9 cellular contexts compared by ENCODE assay signal in genomic region chr6:42010185-42010872, GRCh38.
DNase-seq lines count a peak whose midpoint lies in the region; ATAC-seq, FAIRE-seq and TF ChIP-seq lines count a peak whose summit lies in the region.
"Had no signal": no experiment of that assay in that cellular context is flagged by ENCODE, and none has a peak within 500 bp of the region (broad histone marks: within the 10 kb centered on the region; RNA-seq: fewer than 3 reads in every experiment).

No MANE protein-coding gene starts in this region.

- no peak overlapping the region for H2AFZ ChIP-seq in DND-41 (ENCODE audit: low read depth, low read length)

- H3K4me1 Mint-ChIP-seq in T-helper 1 cell treated with Interleukin-12 subunit alpha and Interleukin-12 subunit beta and Interleukin-4 antibody, amounts not matched to agents 30 μg/mL and 1 μg/mL, for 36 hours (ENCODE audit: low read depth): peaks cover 59% of the 10 kb centered on the region

- H3K79me2 ChIP-seq in DND-41 (ENCODE audit: insufficient read depth, low read length): peaks cover 78% of the 10 kb centered on the region

- ATAC-seq in DND-41 (ENCODE audit: insufficient read depth, low read depth) (peak; percentile 83), HG03460 (IDR thresholded peaks at IDR 0.05; ENCODE audit: unreplicated experiment) (peak; percentile 52)

- H4K20me1 ChIP-seq in DND-41 (ENCODE audit: insufficient read depth, low read length): no peaks in the 10 kb centered on the region

- H3K27me3 ChIP-seq in DND-41 (ENCODE audit: insufficient read depth, low read length, poor library complexity): no peaks in the 10 kb centered on the region

- H3K36me3 Mint-ChIP-seq in T-helper 1 cell treated with Interleukin-12 subunit alpha and Interleukin-12 subunit beta and Interleukin-4 antibody, amounts not matched to agents 30 μg/mL and 1 μg/mL, for 36 hours (ENCODE audit: low read depth): peaks cover 14% of the 10 kb centered on the region

- TF ChIP-seq CTCF in DND-41 (IDR thresholded peaks at IDR 0.05; ENCODE audit: borderline replicate concordance, extremely low read depth, low read length, poor library complexity, severe bottlenecking): peak; percentile 70

- H3K4me3 ChIP-seq in DND-41 (ENCODE audit: low read depth in 1 of 2, low read length in 2 of 2): peak overlapping the region in 1 of 2 experiments; percentile 35; a peak in 2 of 4 replicates

- no peaks in the 10 kb centered on the region for H3K9me3 ChIP-seq in DND-41 (ENCODE audit: insufficient read depth, low read length, severe bottlenecking)

- peak overlapping the region; percentile 51 for H3K4me2 ChIP-seq in DND-41 (ENCODE audit: insufficient read depth, low read length)

- no peaks in the 10 kb centered on the region for H3K27me3 Mint-ChIP-seq in T-helper 1 cell treated with Interleukin-12 subunit alpha and Interleukin-12 subunit beta and Interleukin-4 antibody, amounts not matched to agents 30 μg/mL and 1 μg/mL, for 36 hours (ENCODE audit: low read depth)

- peak overlapping the region; percentile 56 for H3K4me3 Mint-ChIP-seq in T-helper 1 cell treated with Interleukin-12 subunit alpha and Interleukin-12 subunit beta and Interleukin-4 antibody, amounts not matched to agents 30 μg/mL and 1 μg/mL, for 36 hours

- H3K36me3 ChIP-seq in DND-41 (ENCODE audit: insufficient read depth, low read length): peaks cover 8% of the 10 kb centered on the region; the same call in 1 of the 2 replicates

- peaks cover 98% of the 10 kb centered on the region for H3K4me1 ChIP-seq in DND-41 (ENCODE audit: insufficient read depth, low read length)

- DNase-seq in DND-41: peak; percentile 99
- peak; percentile 75 for DNase-seq in iPS-NIHi11 (ENCODE audit: low spot score)
- no peak for DNase-seq in RCC 7860 (ENCODE audit: low spot score)
- DNase-seq in globus pallidus (ENCODE audit: low spot score): no peak
- no peak for DNase-seq in superior temporal gyrus (ENCODE audit: extremely low spot score)
- no peak for DNase-seq in nucleus accumbens (lab: John Stamatoyannopoulos, UW)

- peak overlapping the region; percentile 66 for H3K9ac ChIP-seq in DND-41 (ENCODE audit: low read depth, low read length)

- no peak for FAIRE-seq in RCC 7860 (lab: Jason Lieb, UNC)

- H3K27ac ChIP-seq in DND-41 (ENCODE audit: low read length): peak overlapping the region; percentile 96
- H3K27ac ChIP-seq: epithelial cell of prostate had no signal

- H3K9me3 Mint-ChIP-seq in T-helper 1 cell treated with Interleukin-12 subunit alpha and Interleukin-12 subunit beta and Interleukin-4 antibody, amounts not matched to agents 30 μg/mL and 1 μg/mL, for 36 hours: peaks cover 4% of the 10 kb centered on the region

- H3K27ac Mint-ChIP-seq in T-helper 1 cell treated with Interleukin-12 subunit alpha and Interleukin-12 subunit beta and Interleukin-4 antibody, amounts not matched to agents 30 μg/mL and 1 μg/mL, for 36 hours: peak overlapping the region; percentile 92

Comparison
In these comparisons a context has a peak if more than half of its experiments do, and no peak if none do; other contexts are left out.
1. DNase-seq: peak in DND-41 (single experiment) and iPS-NIHi11 (single experiment); none in RCC 7860 (single experiment), globus pallidus (single experiment), superior temporal gyrus (single experiment) and nucleus accumbens (0 of 56).